ENCODE assay signal across 1 cellular context in the genomic region with DNA sequence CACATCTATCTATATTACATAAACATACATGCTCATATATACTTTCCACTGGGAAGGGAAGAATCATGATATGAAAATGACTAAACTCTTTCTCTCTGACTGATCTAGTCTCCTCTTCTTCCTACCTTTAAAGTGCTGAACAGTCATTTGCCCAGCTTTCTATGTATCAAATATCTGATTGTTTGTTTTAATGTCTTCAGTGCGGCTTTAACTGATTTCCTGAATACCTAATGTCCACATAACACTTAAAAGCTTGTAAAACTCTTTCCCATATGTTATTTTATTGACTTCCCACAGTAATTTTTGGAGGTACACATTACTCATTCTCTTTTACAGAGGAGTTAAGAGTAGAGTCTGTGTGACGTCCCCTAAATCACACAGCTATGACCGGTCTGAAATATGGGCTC.
TF ChIP-seq lines count a peak whose summit lies in the region.

No MANE protein-coding gene starts in this region.

TF ChIP-seq in GM12878, 131 proteins besides CTCF, POLR2A, EP300 and RAD21:
- TF ChIP-seq IRF4 (IDR thresholded peaks at IDR 0.05; ENCODE audit: low read depth, low read length), result 0 out of 2 replicates have a peak, but pooled peaks have one; percentile 32
- no peak for TF ChIP-seq WRNIP1 (IDR thresholded peaks at IDR 0.05; ENCODE audit: borderline replicate concordance, low read depth, low read length)
- no peak for TF ChIP-seq CHD2 (IDR thresholded peaks at IDR 0.05; ENCODE audit: borderline replicate concordance, low read depth, low read length)
- TF ChIP-seq RUNX3 (IDR thresholded peaks at IDR 0.05; ENCODE audit: low read length), result no peak
- peak; percentile 15; the same call in 1 of the 2 replicates for TF ChIP-seq CREM (IDR thresholded peaks at IDR 0.05; ENCODE audit: low read depth)
- TF ChIP-seq POU2F2 (IDR thresholded peaks at IDR 0.05; ENCODE audit: borderline replicate concordance, low read depth, low read length), result no peak
- TF ChIP-seq IKZF2 (IDR thresholded peaks at IDR 0.05), result peak; percentile 18 to 64; a peak in 2 of 4 replicates
- peak; percentile 23 for TF ChIP-seq FOXM1 (IDR thresholded peaks at IDR 0.05; ENCODE audit: low read depth, low read length)
- peak in 1 of 2 experiments; percentile 52; a peak in 1 of 4 replicates for TF ChIP-seq ETV6 (conservative IDR thresholded peaks at IDR 0.05 in 1 of 2, IDR thresholded peaks at IDR 0.05 in 1 of 2; ENCODE audit: borderline replicate concordance in 1 of 2, low read depth in 1 of 2)
- no peak; a peak in 1 of 4 replicates for TF ChIP-seq CEBPB (IDR thresholded peaks at IDR 0.05; ENCODE audit: borderline replicate concordance in 1 of 2, low read depth in 2 of 2, low read length in 2 of 2)
- TF ChIP-seq SMARCA5 (IDR thresholded peaks at IDR 0.05), result 0 out of 2 replicates have a peak, but pooled peaks have one; percentile 32
- no peak for TF ChIP-seq SUZ12 (IDR thresholded peaks at IDR 0.05; ENCODE audit: unreplicated experiment)
- TF ChIP-seq ZBED1 (IDR thresholded peaks at IDR 0.05; ENCODE audit: borderline replicate concordance), result peak; percentile 78; the same call in 1 of the 2 replicates
- TF ChIP-seq NFIC (IDR thresholded peaks at IDR 0.05; ENCODE audit: low read depth, low read length), result peak; percentile 75
- TF ChIP-seq JUNB (IDR thresholded peaks at IDR 0.05), result peak; percentile 93
- TF ChIP-seq EED (IDR thresholded peaks at IDR 0.05; ENCODE audit: low read depth), result peak; percentile 19; the same call in 1 of the 2 replicates
